In genomic region chr5:109247943-109248342, GRCh38 we compare ENCODE assay signal across 15 cellular contexts.
DNase-seq lines count a peak whose midpoint lies in the region; ATAC-seq and TF ChIP-seq lines count a peak whose summit lies in the region.
"Had no signal": no experiment of that assay in that cellular context is flagged by ENCODE, and none has a peak within 500 bp of the region (broad histone marks: within the 10 kb centered on the region; RNA-seq: fewer than 3 reads in every experiment).

No MANE protein-coding gene starts in this region.

- no peaks in the 10 kb centered on the region for H4K20me1 ChIP-seq in KMS-11 (ENCODE audit: insufficient read depth)

- no peak overlapping the region for H2AK5ac ChIP-seq in mesenchymal stem cell (ENCODE audit: low read length, severe bottlenecking)

- peak overlapping the region; percentile 36; the same call in 1 of the 2 replicates for H3K4me2 ChIP-seq in KMS-11
- no peak overlapping the region for H3K4me2 ChIP-seq in mesenchymal stem cell (ENCODE audit: low read length, poor library complexity, severe bottlenecking)
- H3K4me2 ChIP-seq: hepatocyte had no signal

- TF ChIP-seq CTCF in GM13976 (IDR thresholded peaks at IDR 0.05; ENCODE audit: borderline replicate concordance, control extremely low read depth, extremely low read depth, insufficient read depth, missing control alignments): no peak
- no peak for TF ChIP-seq CTCF in KMS-11 (conservative IDR thresholded peaks at IDR 0.05; ENCODE audit: low read depth, low read length)
- no peak for TF ChIP-seq CTCF in thyroid gland (IDR thresholded peaks at IDR 0.05)

- no peak overlapping the region for H3K23ac ChIP-seq in mesenchymal stem cell (ENCODE audit: low read length in 2 of 2)

- no peak overlapping the region for H3K4ac ChIP-seq in mesenchymal stem cell (ENCODE audit: low read depth in 1 of 2, low read length in 2 of 2)

- peak; percentile 46 for DNase-seq in GM13976 (ENCODE audit: low spot score)
- DNase-seq in thyroid gland: no peak
- DNase-seq in NCI-H2081 treated with DMSO at 0.1 percent for 48 hours (lab: John Stamatoyannopoulos, UW): no peak
- DNase-seq in G401 (ENCODE audit: low spot score): no peak
- DNase-seq in mesenchymal stem cell: no peak
- DNase-seq: AML-193; GF-D8; Karpas-422; stimulated activated CD4-positive, alpha-beta T cell treated with anti-CD3 and anti-CD28 coated beads, Interleukin-2, amount 100 ng/mL, for 24 hours; stimulated activated naive CD8-positive, alpha-beta T cell treated with anti-CD3 and anti-CD28 coated beads, Interleukin-15, amount 100 ng/mL, for 72 hours had no signal

- ATAC-seq in GM19395 (IDR thresholded peaks at IDR 0.05; ENCODE audit: unreplicated experiment): peak; percentile 76
- ATAC-seq in HG02852 (IDR thresholded peaks at IDR 0.05; ENCODE audit: unreplicated experiment): peak; percentile 81
- ATAC-seq: stimulated activated naive CD8-positive, alpha-beta T cell treated with anti-CD3 and anti-CD28 coated beads, Interleukin-15, amount 100 ng/mL, for 72 hours had no signal

- no peak overlapping the region for H4K91ac ChIP-seq in mesenchymal stem cell (ENCODE audit: low read length)

- H2BK12ac ChIP-seq in mesenchymal stem cell (ENCODE audit: low read length in 2 of 2): no peak overlapping the region

- no peak overlapping the region for H3K14ac ChIP-seq in mesenchymal stem cell (ENCODE audit: low read length in 2 of 2)

- H3K79me1 ChIP-seq in mesenchymal stem cell (replicated peaks; ENCODE audit: low read length, poor library complexity, severe bottlenecking): no peaks in the 10 kb centered on the region

- H3K4me3 ChIP-seq in KMS-11 (IDR thresholded peaks at IDR 0.05; ENCODE audit: insufficient read depth, low read depth, low read length) (no peak overlapping the region), thyroid gland (replicated peaks in 1 of 3) (no peak overlapping the region), mesenchymal stem cell (ENCODE audit: insufficient read depth in 1 of 2, low read depth in 1 of 2, low read length in 2 of 2) (no peak overlapping the region)
- H3K4me3 ChIP-seq: hepatocyte, prostate gland had no signal

- intact Hi-C loops in thyroid gland (cut with DNase I): no loop called here

- H3K9ac ChIP-seq in KMS-11 (no peak overlapping the region), mesenchymal stem cell (ENCODE audit: low read length) (no peak overlapping the region)

- H3K79me2 ChIP-seq in KMS-11 (ENCODE audit: insufficient read depth, low read depth): no peaks in the 10 kb centered on the region
- H3K79me2 ChIP-seq: hepatocyte had no signal

- no peaks in the 10 kb centered on the region for H3K9me3 ChIP-seq in thyroid gland
- peaks cover 8% of the 10 kb centered on the region for H3K9me3 ChIP-seq in mesenchymal stem cell (ENCODE audit: control insufficient read depth, low read length)
- H3K9me3 ChIP-seq: prostate gland had no signal

- no peak for TF ChIP-seq POLR2A in thyroid gland (IDR thresholded peaks at IDR 0.05)

- peaks cover 10% of the 10 kb centered on the region for H3K4me1 ChIP-seq in KMS-11 (ENCODE audit: low read depth, poor library complexity, severe bottlenecking)
- H3K4me1 ChIP-seq in thyroid gland: no peaks in the 10 kb centered on the region
- no peaks in the 10 kb centered on the region for H3K4me1 ChIP-seq in mesenchymal stem cell (ENCODE audit: control insufficient read depth, insufficient read depth, low read depth, low read length)
- H3K4me1 ChIP-seq: prostate gland had no signal

- no peak overlapping the region for H2BK15ac ChIP-seq in mesenchymal stem cell (ENCODE audit: low read depth, poor library complexity, severe bottlenecking)

- no peak overlapping the region for H3K18ac ChIP-seq in mesenchymal stem cell (ENCODE audit: low read depth in 1 of 2, low read length in 2 of 2)

- H2BK5ac ChIP-seq in mesenchymal stem cell (ENCODE audit: low read depth, low read length, poor library complexity, severe bottlenecking): no peak overlapping the region

- H3K27ac ChIP-seq in KMS-11 (no peak overlapping the region), thyroid gland (no peak overlapping the region), mesenchymal stem cell (ENCODE audit: low read length, poor library complexity, severe bottlenecking) (no peak overlapping the region)
- H3K27ac ChIP-seq: hepatocyte, prostate gland had no signal

- H3K27me3 ChIP-seq in KMS-11 (ENCODE audit: insufficient read depth, low read depth) (no peaks in the 10 kb centered on the region), thyroid gland (no peaks in the 10 kb centered on the region), mesenchymal stem cell (ENCODE audit: control insufficient read depth in 1 of 2, insufficient read depth in 1 of 2, low read length in 2 of 2) (no peaks in the 10 kb centered on the region)
- H3K27me3 ChIP-seq: hepatocyte had no signal

- no peak overlapping the region for H2BK120ac ChIP-seq in mesenchymal stem cell (ENCODE audit: low read depth, low read length)

- no peaks in the 10 kb centered on the region for H3K36me3 ChIP-seq in KMS-11 (ENCODE audit: insufficient read depth)
- H3K36me3 ChIP-seq in thyroid gland: no peaks in the 10 kb centered on the region
- no peaks in the 10 kb centered on the region for H3K36me3 ChIP-seq in mesenchymal stem cell (ENCODE audit: control insufficient read depth in 1 of 2, insufficient read depth in 2 of 2, low read depth in 1 of 2, low read length in 2 of 2)
- H3K36me3 ChIP-seq: prostate gland had no signal

- in situ Hi-C loops in GM13976 (cut with MboI; ENCODE audit: low sequenced_read_pairs, unreplicated experiment): no loop called here
- in situ Hi-C loops in G401 (cut with HindIII; ENCODE audit: low sequenced_read_pairs): no loop called here

- H4K8ac ChIP-seq in mesenchymal stem cell (ENCODE audit: low read length): no peak overlapping the region

- H2AFZ ChIP-seq in KMS-11 (ENCODE audit: low read depth): peak overlapping the region; percentile 2; the same call in 1 of the 2 replicates
- no peak overlapping the region for H2AFZ ChIP-seq in mesenchymal stem cell (ENCODE audit: low read depth, low read length)
- H2AFZ ChIP-seq: hepatocyte had no signal
